In the genomic region with DNA sequence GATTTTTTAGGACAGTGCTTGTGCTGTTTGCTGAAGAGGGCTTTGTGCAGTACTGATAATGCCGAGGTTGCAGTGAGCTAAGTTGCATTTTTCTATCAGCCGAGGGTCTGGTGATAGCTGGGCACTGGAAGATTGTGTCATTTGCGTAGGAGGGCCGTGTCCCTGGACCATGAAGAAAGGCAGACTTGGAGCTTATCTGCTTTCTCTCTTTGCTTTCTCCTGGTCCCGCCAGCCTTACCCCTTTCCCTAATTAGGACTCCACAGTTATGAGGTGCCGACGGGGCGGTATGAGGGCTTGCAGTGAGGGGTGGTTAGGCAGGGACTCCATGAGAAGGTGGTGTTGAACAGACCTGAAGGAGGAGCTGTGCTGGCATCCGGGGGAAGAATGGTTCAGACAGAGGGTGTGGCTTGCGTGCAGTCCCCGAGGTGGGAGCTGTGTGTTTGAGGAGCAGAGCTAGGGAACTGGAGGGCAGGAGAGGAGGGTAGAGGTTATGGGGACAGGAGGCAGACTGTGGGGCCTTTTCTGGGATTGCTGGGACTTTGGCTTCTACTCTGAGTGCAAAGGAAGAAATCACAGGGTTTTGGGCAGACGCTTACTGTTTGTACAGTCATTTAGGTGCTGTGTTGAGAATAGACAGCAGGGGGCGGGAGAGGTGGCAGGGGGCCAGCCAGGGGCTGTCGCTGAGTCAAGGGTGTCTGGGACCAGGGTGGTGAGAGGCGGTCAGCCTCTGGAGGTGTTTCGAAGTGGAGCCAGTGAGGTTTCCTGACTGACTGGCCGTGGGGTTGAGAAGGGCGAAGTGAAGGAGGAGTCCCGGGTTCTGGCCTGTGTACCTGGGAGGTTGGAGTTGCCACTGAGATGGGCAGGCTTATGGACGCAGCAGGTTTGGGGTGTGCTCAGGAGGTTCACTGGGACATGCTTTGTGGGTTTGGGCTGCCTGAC, we compare ENCODE assay signal across 8 cellular contexts. TPM values are rescaled to one million over a fixed set of nuclear protein-coding genes. Genes with fewer than 3 reads are reported as not detected.
A peak's percentile ranks its signal among the peaks of the same experiment; 100 is the strongest.
DNase-seq lines count a peak whose midpoint lies in the region; ATAC-seq and TF ChIP-seq lines count a peak whose summit lies in the region.

No MANE protein-coding gene starts in this region.

- peak overlapping the region; percentile 0 for H3K27ac Mint-ChIP-seq in activated T-cell treated with anti-CD3 and anti-CD28 coated beads, Interleukin-2, amount 50 U/mL, for 72 hours
- H3K27ac Mint-ChIP-seq in progenitor cell of endocrine pancreas = peak overlapping the region; percentile 34

- peaks cover 25% of the 10 kb centered on the region for H3K4me1 Mint-ChIP-seq in activated T-cell treated with anti-CD3 and anti-CD28 coated beads, Interleukin-2, amount 50 U/mL, for 72 hours (ENCODE audit: low read depth)
- peaks cover 11% of the 10 kb centered on the region for H3K4me1 Mint-ChIP-seq in progenitor cell of endocrine pancreas (ENCODE audit: low read depth)

- H3K27ac ChIP-seq in OCI-LY7 (ENCODE audit: low read depth, low read length, poor library complexity, severe bottlenecking) (peak overlapping the region; percentile 73), foreskin keratinocyte (no peak overlapping the region), vagina (no peak overlapping the region)

- peak overlapping the region; percentile 56 for H3K4me2 ChIP-seq in OCI-LY7 (ENCODE audit: low read length)

- TF ChIP-seq CTCF in OCI-LY7 (conservative IDR thresholded peaks at IDR 0.05; ENCODE audit: low read length) (peak; percentile 83), foreskin keratinocyte (conservative IDR thresholded peaks at IDR 0.05) (peak; percentile 68), progenitor cell of endocrine pancreas (IDR thresholded peaks at IDR 0.05; ENCODE audit: unreplicated experiment) (peak; percentile 64), vagina (IDR thresholded peaks at IDR 0.05) (peak; percentile 36 to 58 (median 38))

- H3K4me1 ChIP-seq in OCI-LY7 (ENCODE audit: insufficient read depth, low read length, poor library complexity, severe bottlenecking) = peaks cover 74% of the 10 kb centered on the region
- H3K4me1 ChIP-seq in foreskin keratinocyte = no peaks in the 10 kb centered on the region
- H3K4me1 ChIP-seq in vagina = peaks cover 15% of the 10 kb centered on the region

- CTCF ChIA-PET in OCI-LY7 (lab: Charles Lee; ENCODE audit: unreplicated experiment) = interaction anchor here (1.2 kb wide), 1 partner anchor 10 kb away, joined by 3 read pairs; no protein-coding TSS in a partner anchor

- H3K9me3 Mint-ChIP-seq in activated T-cell treated with anti-CD3 and anti-CD28 coated beads, Interleukin-2, amount 50 U/mL, for 72 hours = no peaks in the 10 kb centered on the region
- no peaks in the 10 kb centered on the region for H3K9me3 Mint-ChIP-seq in progenitor cell of endocrine pancreas (ENCODE audit: low read depth)

- H3K9me3 ChIP-seq in OCI-LY7 (ENCODE audit: low read length) (no peaks in the 10 kb centered on the region), vagina (no peaks in the 10 kb centered on the region)

- no peaks in the 10 kb centered on the region for H3K9me2 ChIP-seq in OCI-LY7 (ENCODE audit: insufficient read depth, low read length)

- peaks cover 60% of the 10 kb centered on the region for H3K27me3 ChIP-seq in foreskin keratinocyte
- no peaks in the 10 kb centered on the region for H3K27me3 ChIP-seq in vagina

- H3K36me3 Mint-ChIP-seq in activated T-cell treated with anti-CD3 and anti-CD28 coated beads, Interleukin-2, amount 50 U/mL, for 72 hours (ENCODE audit: insufficient read depth in 2 of 2) = no peaks in the 10 kb centered on the region
- no peaks in the 10 kb centered on the region for H3K36me3 Mint-ChIP-seq in progenitor cell of endocrine pancreas (ENCODE audit: insufficient read depth)

- H3K36me3 ChIP-seq in OCI-LY7 (ENCODE audit: insufficient read depth, low read length) (peaks cover 42% of the 10 kb centered on the region), vagina (no peaks in the 10 kb centered on the region)

- no peak for TF ChIP-seq POLR2A in vagina (IDR thresholded peaks at IDR 0.05)

- ATAC-seq in HG02571 (IDR thresholded peaks at IDR 0.05; ENCODE audit: unreplicated experiment) (peak; percentile 62), foreskin keratinocyte (peak; percentile 66)
- peak; percentile 94 to 96 for ATAC-seq in activated T-cell treated with anti-CD3 and anti-CD28 coated beads, Interleukin-2, amount 50 U/mL, for 72 hours (replicated peaks in 1 of 2)

- H4K20me1 ChIP-seq in OCI-LY7 (ENCODE audit: insufficient read depth, low read length) = no peaks in the 10 kb centered on the region

- POLR2A ChIA-PET in OCI-LY7 (lab: Charles Lee) = interaction anchor here (0.6 to 1.2 kb wide), 3 partner anchors 10 to 106 kb away, joined by 4 read pairs; no protein-coding TSS in a partner anchor

- no TSS peak for BruUV-seq in OCI-LY7 (replicated peaks; lab: Mats Ljungman, UMichigan)

- peak overlapping the region; percentile 64 to 86 for H3K4me3 Mint-ChIP-seq in activated T-cell treated with anti-CD3 and anti-CD28 coated beads, Interleukin-2, amount 50 U/mL, for 72 hours
- H3K4me3 Mint-ChIP-seq in progenitor cell of endocrine pancreas (ENCODE audit: low read depth) = peak overlapping the region; percentile 39

- intact Hi-C loops in OCI-LY7 (cut with micrococcal nuclease; ENCODE audit: unreplicated experiment) = loop anchor here (2.0 kb wide), 1 partner anchor 200 kb away; no protein-coding TSS in a partner anchor
- intact Hi-C loops in vagina (cut with DNase I) = no loop called here

- H2AFZ ChIP-seq in OCI-LY7 (ENCODE audit: low read length) = no peak overlapping the region

- no peaks in the 10 kb centered on the region for H3K27me3 Mint-ChIP-seq in activated T-cell treated with anti-CD3 and anti-CD28 coated beads, Interleukin-2, amount 50 U/mL, for 72 hours (ENCODE audit: low read depth)
- H3K27me3 Mint-ChIP-seq in progenitor cell of endocrine pancreas = peaks cover 10% of the 10 kb centered on the region

- DNase-seq in EL (peak; percentile 59), OCI-LY7 (ENCODE audit: low spot score) (peak; percentile 72), foreskin keratinocyte (peak in 1 of 2 donors; percentile 47), progenitor cell of endocrine pancreas (ENCODE audit: low spot score, unreplicated experiment) (peak; percentile 41), vagina (ENCODE audit: extremely low spot score in 2 of 2) (no peak), NCI-H2107 (lab: John Stamatoyannopoulos, UW) (no peak)
- peak; percentile 83 to 87 for DNase-seq in activated T-cell treated with anti-CD3 and anti-CD28 coated beads, Interleukin-2, amount 50 U/mL, for 72 hours

- H3K4me3 ChIP-seq in OCI-LY7 (ENCODE audit: low read depth, low read length, poor library complexity, severe bottlenecking) (no peak overlapping the region), vagina (peak overlapping the region in 1 of 2 donors; percentile 18)

- H3K79me2 ChIP-seq in OCI-LY7 (ENCODE audit: insufficient read depth, low read depth, low read length) = no peaks in the 10 kb centered on the region

RNA-seq across cellular contexts. Expression of gene PRF1, which starts 43.4 kb away (rescaled TPM):
- 4.6 and 7.0 TPM in 2 replicates for total RNA-seq in OCI-LY7 (2014; rRNA removed; shearing (Covaris generic))
- total RNA-seq in OCI-LY7 (2022) = 5.8 and 6.3 TPM in 2 replicates
- 100 to 1,000 TPM in 1 of 2 donors, 10 to 100 TPM in 1; 44.5 to 102 TPM for total RNA-seq in activated T-cell treated with anti-CD3 and anti-CD28 coated beads, Interleukin-2, amount 50 U/mL, for 72 hours
- total RNA-seq in foreskin keratinocyte = not detected in 2 replicates
- not detected in 2 replicates for polyA plus RNA-seq in foreskin keratinocyte
- total RNA-seq in progenitor cell of endocrine pancreas = not detected in 2 replicates
- 20.9 TPM for total RNA-seq in vagina

Comparison
In these comparisons a context has a peak if more than half of its experiments do, and no peak if none do; other contexts are left out.
1. DNase-seq: peak in EL (single experiment), OCI-LY7 (single experiment), activated T-cell treated with anti-CD3 and anti-CD28 coated beads, Interleukin-2, amount 50 U/mL, for 72 hours (2 of 2) and progenitor cell of endocrine pancreas (single experiment); none in vagina (0 of 2) and NCI-H2107 (single experiment).
2. Peak in every context shown above with its lines, with median percentiles within 50 percentile points of each other: ATAC-seq and CTCF ChIP-seq.